In genomic region chr19:43406297-43406696, GRCh38 we compare ENCODE assay signal across 36 cellular contexts. TPM values are rescaled to one million over a fixed set of nuclear protein-coding genes. Genes with fewer than 3 reads are reported as not detected.
"Had no signal": no experiment of that assay in that cellular context is flagged by ENCODE, and none has a peak within 500 bp of the region (broad histone marks: within the 10 kb centered on the region; RNA-seq: fewer than 3 reads in every experiment).

No MANE protein-coding gene starts in this region.

- H3K27me3 ChIP-seq: adrenal gland, body of pancreas, colonic mucosa, foreskin keratinocyte, gastrocnemius medialis had no signal

- H3K4me1 ChIP-seq: adrenal gland, body of pancreas, colonic mucosa, esophagus muscularis mucosa, foreskin keratinocyte, gastrocnemius medialis had no signal

- H3K4me1 Mint-ChIP-seq: activated B cell treated with CpG ODN at 0.5 μM for 24 hours; activated CD4-positive, alpha-beta T cell treated with anti-CD3 and anti-CD28 coated beads, Interleukin-2, amount 10 ng/mL, durations not matched to agents 24 days and 14 days; activated CD8-positive, alpha-beta memory T cell treated with anti-CD3 and anti-CD28 coated beads, Interleukin-2, amount 10 ng/mL, durations not matched to agents 7 days and 5 days; activated naive CD4-positive, alpha-beta T cell treated with anti-CD3 and anti-CD28 coated beads, Interleukin-2, amount 50 U/mL, for 24 hours; activated naive CD8-positive, alpha-beta T cell treated with anti-CD3 and anti-CD28 coated beads for 36 hours; activated naive CD8-positive, alpha-beta T cell treated with anti-CD3 and anti-CD28 coated beads, Interleukin-2, amount 50 U/mL, for 24 hours; T-cell had no signal

- H3K4me3 ChIP-seq: adrenal gland, body of pancreas, colonic mucosa, esophagus muscularis mucosa, gastrocnemius medialis had no signal

- H3K36me3 Mint-ChIP-seq: activated CD4-positive, alpha-beta memory T cell treated with anti-CD3 and anti-CD28 coated beads for 36 hours; activated CD8-positive, alpha-beta memory T cell treated with anti-CD3 and anti-CD28 coated beads, Interleukin-2, amount 10 ng/mL, durations not matched to agents 7 days and 5 days; activated naive CD8-positive, alpha-beta T cell treated with anti-CD3 and anti-CD28 coated beads for 36 hours; T-cell had no signal

- H3K4me3 Mint-ChIP-seq: activated B cell treated with CpG ODN at 0.5 μM for 24 hours; activated CD4-positive, alpha-beta memory T cell treated with anti-CD3 and anti-CD28 coated beads for 36 hours; activated CD4-positive, alpha-beta T cell treated with anti-CD3 and anti-CD28 coated beads, Interleukin-2, amount 10 ng/mL, durations not matched to agents 24 days and 14 days; activated CD8-positive, alpha-beta memory T cell treated with anti-CD3 and anti-CD28 coated beads, Interleukin-2, amount 10 ng/mL, durations not matched to agents 7 days and 5 days; activated CD8-positive, alpha-beta T cell treated with anti-CD3 and anti-CD28 coated beads, Interleukin-2, amount 10 ng/mL, durations not matched to agents 7 days and 5 days; activated naive CD4-positive, alpha-beta T cell treated with anti-CD3 and anti-CD28 coated beads for 36 hours; activated naive CD4-positive, alpha-beta T cell treated with anti-CD3 and anti-CD28 coated beads, Interleukin-2, amount 50 U/mL, for 24 hours; activated naive CD8-positive, alpha-beta T cell treated with anti-CD3 and anti-CD28 coated beads for 36 hours; activated naive CD8-positive, alpha-beta T cell treated with anti-CD3 and anti-CD28 coated beads, Interleukin-2, amount 50 U/mL, for 24 hours; activated T-helper 1 cell treated with anti-CD3 and anti-CD28 coated beads, Interleukin-12 subunit alpha, Interleukin-12 subunit beta, Interleukin-2, Interleukin-4 antibody, amounts not matched to agents 30 ng/mL and 10 ng/mL and 1 ng/mL, durations not matched to agents 14 hours and 24 hours and 36 hours; T-cell; T-helper 1 cell treated with Interleukin-12 subunit alpha and Interleukin-12 subunit beta and Interleukin-4 antibody, amounts not matched to agents 30 μg/mL and 1 μg/mL, for 36 hours had no signal

- DNase-seq: activated B cell treated with CpG ODN at 0.5 μM for 24 hours; activated CD4-positive, alpha-beta memory T cell treated with anti-CD3 and anti-CD28 coated beads for 36 hours; activated CD4-positive, alpha-beta T cell treated with anti-CD3 and anti-CD28 coated beads, Interleukin-2, amount 10 ng/mL, durations not matched to agents 24 days and 14 days; activated CD8-positive, alpha-beta memory T cell treated with anti-CD3 and anti-CD28 coated beads, Interleukin-2, amount 10 ng/mL, durations not matched to agents 7 days and 5 days; activated CD8-positive, alpha-beta memory T cell treated with anti-CD3 and anti-CD28 coated beads, Interleukin-2, amount 50 U/mL, for 4 hours; activated CD8-positive, alpha-beta T cell treated with anti-CD3 and anti-CD28 coated beads, Interleukin-2, amount 10 ng/mL, durations not matched to agents 7 days and 5 days; activated effector memory CD4-positive, alpha-beta T cell treated with anti-CD3 and anti-CD28 coated beads, Interleukin-2, amount 50 U/mL, for 16 hours; activated naive CD4-positive, alpha-beta T cell treated with anti-CD3 and anti-CD28 coated beads for 36 hours; activated naive CD8-positive, alpha-beta T cell treated with anti-CD3 and anti-CD28 coated beads for 36 hours; activated naive CD8-positive, alpha-beta T cell treated with anti-CD3 and anti-CD28 coated beads, Interleukin-2, amount 50 U/mL, for 24 hours; activated T-cell treated with anti-CD3 and anti-CD28 coated beads, Interleukin-2, amount 50 U/mL, for 1 hour; activated T-cell treated with anti-CD3 and anti-CD28 coated beads, Interleukin-2, amount 50 U/mL, for 48 hours; adrenal gland; amygdala; aorta; body of pancreas; caudate nucleus; colonic mucosa; effector memory CD4-positive, alpha-beta T cell; erythroblast; foreskin keratinocyte; gastrocnemius medialis; glutamatergic neuron; SW 1271; T-cell; T1000; WERI-Rb-1 had no signal

- ATAC-seq: activated CD4-positive, CD25-positive, alpha-beta regulatory T cell treated with anti-CD3 and anti-CD28 coated beads, Interleukin-2, amount 50 U/mL, for 24 hours; activated CD8-positive, alpha-beta memory T cell treated with anti-CD3 and anti-CD28 coated beads, Interleukin-2, amount 10 ng/mL, durations not matched to agents 7 days and 5 days; activated CD8-positive, alpha-beta T cell treated with anti-CD3 and anti-CD28 coated beads, Interleukin-2, amount 10 ng/mL, durations not matched to agents 7 days and 5 days; activated naive CD8-positive, alpha-beta T cell treated with anti-CD3 and anti-CD28 coated beads, Interleukin-2, amount 50 U/mL, for 24 hours; body of pancreas; foreskin keratinocyte; gastrocnemius medialis; T-cell had no signal

- H3K27me3 Mint-ChIP-seq: activated naive CD4-positive, alpha-beta T cell treated with anti-CD3 and anti-CD28 coated beads, Interleukin-2, amount 50 U/mL, for 24 hours; activated naive CD8-positive, alpha-beta T cell treated with anti-CD3 and anti-CD28 coated beads, Interleukin-2, amount 50 U/mL, for 24 hours had no signal

- H3K9me3 ChIP-seq: adrenal gland, body of pancreas, colonic mucosa, esophagus muscularis mucosa, gastrocnemius medialis had no signal

- H3K27ac Mint-ChIP-seq: activated B cell treated with CpG ODN at 0.5 μM for 24 hours; activated CD4-positive, alpha-beta memory T cell treated with anti-CD3 and anti-CD28 coated beads for 36 hours; activated CD4-positive, alpha-beta T cell treated with anti-CD3 and anti-CD28 coated beads, Interleukin-2, amount 10 ng/mL, durations not matched to agents 24 days and 14 days; activated CD8-positive, alpha-beta memory T cell treated with anti-CD3 and anti-CD28 coated beads, Interleukin-2, amount 10 ng/mL, durations not matched to agents 7 days and 5 days; activated CD8-positive, alpha-beta T cell treated with anti-CD3 and anti-CD28 coated beads, Interleukin-2, amount 10 ng/mL, durations not matched to agents 7 days and 5 days; activated naive CD4-positive, alpha-beta T cell treated with anti-CD3 and anti-CD28 coated beads for 36 hours; activated naive CD4-positive, alpha-beta T cell treated with anti-CD3 and anti-CD28 coated beads, Interleukin-2, amount 50 U/mL, for 24 hours; activated naive CD8-positive, alpha-beta T cell treated with anti-CD3 and anti-CD28 coated beads for 36 hours; activated naive CD8-positive, alpha-beta T cell treated with anti-CD3 and anti-CD28 coated beads, Interleukin-2, amount 50 U/mL, for 24 hours; activated T-helper 1 cell treated with anti-CD3 and anti-CD28 coated beads, Interleukin-12 subunit alpha, Interleukin-12 subunit beta, Interleukin-2, Interleukin-4 antibody, amounts not matched to agents 30 ng/mL and 10 ng/mL and 1 ng/mL, durations not matched to agents 14 hours and 24 hours and 36 hours; activated T-helper 2 cell treated with anti-CD3 and anti-CD28 coated beads, Interferon-gamma antibody, Interleukin-2, Interleukin-4, amounts not matched to agents 10 μg/mL and 5 μg/mL and 100 μg/mL, durations not matched to agents 14 hours and 24 hours and 36 hours; T-cell; T-helper 1 cell treated with Interleukin-12 subunit alpha and Interleukin-12 subunit beta and Interleukin-4 antibody, amounts not matched to agents 30 μg/mL and 1 μg/mL, for 36 hours had no signal

- H3K27ac ChIP-seq: adrenal gland, body of pancreas, colonic mucosa, esophagus muscularis mucosa, foreskin keratinocyte, gastrocnemius medialis, WERI-Rb-1 had no signal

- H3K36me3 ChIP-seq: adrenal gland, colonic mucosa, esophagus muscularis mucosa, gastrocnemius medialis, WERI-Rb-1 had no signal

- H3K9me3 Mint-ChIP-seq: activated CD4-positive, alpha-beta memory T cell treated with anti-CD3 and anti-CD28 coated beads for 36 hours; activated CD4-positive, alpha-beta T cell treated with anti-CD3 and anti-CD28 coated beads, Interleukin-2, amount 10 ng/mL, durations not matched to agents 24 days and 14 days; activated naive CD4-positive, alpha-beta T cell treated with anti-CD3 and anti-CD28 coated beads for 36 hours; activated naive CD4-positive, alpha-beta T cell treated with anti-CD3 and anti-CD28 coated beads, Interleukin-2, amount 50 U/mL, for 24 hours; activated naive CD8-positive, alpha-beta T cell treated with anti-CD3 and anti-CD28 coated beads for 36 hours; activated naive CD8-positive, alpha-beta T cell treated with anti-CD3 and anti-CD28 coated beads, Interleukin-2, amount 50 U/mL, for 24 hours; activated T-helper 1 cell treated with anti-CD3 and anti-CD28 coated beads, Interleukin-12 subunit alpha, Interleukin-12 subunit beta, Interleukin-2, Interleukin-4 antibody, amounts not matched to agents 30 ng/mL and 10 ng/mL and 1 ng/mL, durations not matched to agents 14 hours and 24 hours and 36 hours; activated T-helper 2 cell treated with anti-CD3 and anti-CD28 coated beads, Interferon-gamma antibody, Interleukin-2, Interleukin-4, amounts not matched to agents 10 μg/mL and 5 μg/mL and 100 μg/mL, durations not matched to agents 14 hours and 24 hours and 36 hours; T-cell; T-helper 1 cell treated with Interleukin-12 subunit alpha and Interleukin-12 subunit beta and Interleukin-4 antibody, amounts not matched to agents 30 μg/mL and 1 μg/mL, for 36 hours had no signal

RNA-seq across cellular contexts. Expression of gene TEX101, which starts 8.4 kb away (rescaled TPM):
- total RNA-seq: activated B cell treated with CpG ODN at 0.5 μM for 24 hours; activated CD4-positive, alpha-beta memory T cell treated with anti-CD3 and anti-CD28 coated beads for 36 hours; activated CD4-positive, alpha-beta T cell treated with anti-CD3 and anti-CD28 coated beads, Interleukin-2, amount 10 ng/mL, durations not matched to agents 24 days and 14 days; activated CD8-positive, alpha-beta memory T cell treated with anti-CD3 and anti-CD28 coated beads for 36 hours; activated CD8-positive, alpha-beta memory T cell treated with anti-CD3 and anti-CD28 coated beads, Interleukin-2, amount 10 ng/mL, durations not matched to agents 7 days and 5 days; activated CD8-positive, alpha-beta T cell treated with anti-CD3 and anti-CD28 coated beads, Interleukin-2, amount 10 ng/mL, durations not matched to agents 7 days and 5 days; activated naive CD4-positive, alpha-beta T cell treated with anti-CD3 and anti-CD28 coated beads for 36 hours; activated naive CD8-positive, alpha-beta T cell treated with anti-CD3 and anti-CD28 coated beads for 36 hours; activated T-helper 1 cell treated with anti-CD3 and anti-CD28 coated beads, Interleukin-12 subunit alpha, Interleukin-12 subunit beta, Interleukin-2, Interleukin-4 antibody, amounts not matched to agents 30 ng/mL and 10 ng/mL and 1 ng/mL, durations not matched to agents 14 hours and 24 hours and 36 hours; activated T-helper 2 cell treated with anti-CD3 and anti-CD28 coated beads, Interferon-gamma antibody, Interleukin-2, Interleukin-4, amounts not matched to agents 10 μg/mL and 5 μg/mL and 100 μg/mL, durations not matched to agents 14 hours and 24 hours and 36 hours; adrenal gland; aorta; body of pancreas; dermis microvascular lymphatic vessel endothelial cell; esophagus muscularis mucosa; foreskin keratinocyte; gastrocnemius medialis; T-cell; T-helper 2 cell treated with Interferon-gamma antibody and Interleukin-4, amounts not matched to agents 100 ng/mL and 5 ng/mL, for 36 hours had no signal
- polyA plus RNA-seq: adrenal gland, aorta, foreskin keratinocyte had no signal

RNA-seq across cellular contexts. Expression of gene CD177, which starts 52.8 kb away (rescaled TPM):
- total RNA-seq: activated B cell treated with CpG ODN at 0.5 μM for 24 hours; activated CD4-positive, alpha-beta memory T cell treated with anti-CD3 and anti-CD28 coated beads for 36 hours; activated CD4-positive, alpha-beta T cell treated with anti-CD3 and anti-CD28 coated beads, Interleukin-2, amount 10 ng/mL, durations not matched to agents 24 days and 14 days; activated CD8-positive, alpha-beta memory T cell treated with anti-CD3 and anti-CD28 coated beads for 36 hours; activated CD8-positive, alpha-beta memory T cell treated with anti-CD3 and anti-CD28 coated beads, Interleukin-2, amount 10 ng/mL, durations not matched to agents 7 days and 5 days; activated CD8-positive, alpha-beta T cell treated with anti-CD3 and anti-CD28 coated beads, Interleukin-2, amount 10 ng/mL, durations not matched to agents 7 days and 5 days; activated naive CD4-positive, alpha-beta T cell treated with anti-CD3 and anti-CD28 coated beads for 36 hours; activated naive CD8-positive, alpha-beta T cell treated with anti-CD3 and anti-CD28 coated beads for 36 hours; activated T-helper 1 cell treated with anti-CD3 and anti-CD28 coated beads, Interleukin-12 subunit alpha, Interleukin-12 subunit beta, Interleukin-2, Interleukin-4 antibody, amounts not matched to agents 30 ng/mL and 10 ng/mL and 1 ng/mL, durations not matched to agents 14 hours and 24 hours and 36 hours; activated T-helper 2 cell treated with anti-CD3 and anti-CD28 coated beads, Interferon-gamma antibody, Interleukin-2, Interleukin-4, amounts not matched to agents 10 μg/mL and 5 μg/mL and 100 μg/mL, durations not matched to agents 14 hours and 24 hours and 36 hours; T-cell; T-helper 2 cell treated with Interferon-gamma antibody and Interleukin-4, amounts not matched to agents 100 ng/mL and 5 ng/mL, for 36 hours had no signal

RNA-seq across cellular contexts. Expression of gene LYPD3, which starts 59.1 kb away (rescaled TPM):
- total RNA-seq: activated B cell treated with CpG ODN at 0.5 μM for 24 hours, gastrocnemius medialis had no signal
